ENCODE assay signal across 12 cellular contexts in genomic region chr15:51869074-51869425, GRCh38. TPM values are rescaled to one million over a fixed set of nuclear protein-coding genes. Genes with fewer than 3 reads are reported as not detected.
A peak's percentile ranks its signal among the peaks of the same experiment; 100 is the strongest.
DNase-seq lines count a peak whose midpoint lies in the region; ATAC-seq, FAIRE-seq and TF ChIP-seq lines count a peak whose summit lies in the region.
"Had no signal": no experiment of that assay in that cellular context is flagged by ENCODE, and none has a peak within 500 bp of the region (broad histone marks: within the 10 kb centered on the region; RNA-seq: fewer than 3 reads in every experiment).

No MANE protein-coding gene starts in this region.

- TF ChIP-seq EP300 in K562 (IDR thresholded peaks at IDR 0.05; ENCODE audit: low read length) = no peak

- TF ChIP-seq CTCF in K562 (IDR thresholded peaks at IDR 0.05 in 2 of 3, conservative IDR thresholded peaks at IDR 0.05 in 1 of 3; ENCODE audit: insufficient read depth in 2 of 3, low read depth in 1 of 3, low read length in 3 of 3) (no peak), right lobe of liver (IDR thresholded peaks at IDR 0.05) (no peak)

- H3K27ac ChIP-seq in K562 (ENCODE audit: extremely low read depth, low read depth, low read length) = no peak overlapping the region
- peak overlapping the region in 2 of 3 donors; percentile 37 to 64 for H3K27ac ChIP-seq in right lobe of liver
- H3K27ac ChIP-seq: suprapubic skin had no signal

- no TSS peak for BruUV-seq in K562 (replicated peaks; lab: Mats Ljungman, UMichigan)

- H3K4me3 ChIP-seq in MG63 = no peak overlapping the region
- H3K4me3 ChIP-seq in K562 = no peak overlapping the region
- peak overlapping the region in 1 of 3 donors; percentile 34 for H3K4me3 ChIP-seq in right lobe of liver
- H3K4me3 ChIP-seq: suprapubic skin had no signal

- H3K4me1 ChIP-seq in K562 (replicated peaks in 1 of 2; ENCODE audit: control insufficient read depth in 2 of 2, insufficient read depth in 2 of 2, low read length in 2 of 2) (no peaks in the 10 kb centered on the region; a peak in 2 of 5 replicates), right lobe of liver (peaks cover 0 to 41% (median 7%) of the 10 kb centered on the region in 4 donors)

- no peak for FAIRE-seq in K562 (lab: Jason Lieb, UNC)
- FAIRE-seq: GM18507 had no signal

- intact Hi-C loops in K562 (cut with micrococcal nuclease) (no loop called here), right lobe of liver (cut with DNase I) (no loop called here)

- POLR2A ChIA-PET in K562 (lab: Yijun Ruan, JAX) = interaction anchor here (1.2 kb wide), 1 partner anchor 29 kb away, joined by 3 read pairs; no protein-coding TSS in a partner anchor

- H3K9me3 ChIP-seq in MG63 = no peaks in the 10 kb centered on the region
- no peaks in the 10 kb centered on the region; the same call in 1 of the 2 replicates for H3K9me3 ChIP-seq in K562 (replicated peaks; ENCODE audit: control insufficient read depth, insufficient read depth, low read depth, low read length)
- no peaks in the 10 kb centered on the region for H3K9me3 ChIP-seq in right lobe of liver
- H3K9me3 ChIP-seq: suprapubic skin had no signal

- in situ Hi-C loops in K562 (cut with MboI) = no loop called here

- H4K20me1 ChIP-seq in K562 (replicated peaks; ENCODE audit: control insufficient read depth, insufficient read depth, low read length) = no peaks in the 10 kb centered on the region

- TF ChIP-seq POLR2A in K562 (conservative IDR thresholded peaks at IDR 0.05) (no peak), right lobe of liver (IDR thresholded peaks at IDR 0.05) (no peak)

- H3K9me1 ChIP-seq in K562 (ENCODE audit: control insufficient read depth, insufficient read depth, low read length) = no peaks in the 10 kb centered on the region

- DNase-seq in AG20443 (ENCODE audit: low spot score) (peak; percentile 35), MG63 (peak; percentile 72), K562 (ENCODE audit: extremely low read depth in 1 of 4, low spot score in 3 of 4) (peak in 1 of 4 experiments; percentile 30), right lobe of liver (peak in 1 of 3 donors; percentile 63), OCI-M2 (lab: John Stamatoyannopoulos, UW; ENCODE audit: unreplicated experiment) (no peak), NCI-H1417 treated with DMSO at 0.1 percent for 48 hours (lab: John Stamatoyannopoulos, UW) (no peak), Ammon's horn (ENCODE audit: low spot score) (no peak)
- no peak for DNase-seq in stimulated activated naive CD4-positive, alpha-beta T cell treated with Interleukin-2 at 50 U/mL for 16 hours (lab: John Stamatoyannopoulos, UW)
- DNase-seq: activated CD4-positive, alpha-beta T cell treated with anti-CD3 and anti-CD28 coated beads, Interleukin-2, amount 50 U/mL, for 48 hours; NCI-H1092 treated with DMSO at 0.1 percent for 48 hours had no signal

- ATAC-seq in K562 (no peak), right lobe of liver (peak; percentile 72 to 80 (median 80))

- peaks cover 47% of the 10 kb centered on the region for H3K36me3 ChIP-seq in MG63
- H3K36me3 ChIP-seq in K562 (ENCODE audit: control insufficient read depth, insufficient read depth, low read length) = peaks cover 67% of the 10 kb centered on the region; the same call in 2 of the 3 replicates
- no peaks in the 10 kb centered on the region for H3K36me3 ChIP-seq in right lobe of liver

- 22% methylated on average over 2 of the region's 2 CpGs for WGBS in K562 (ENCODE audit: insufficient coverage, low coverage, missing lambda C conversion rate)
- WGBS in right lobe of liver (ENCODE audit: insufficient coverage, low coverage, low lambda C conversion rate, missing lambda C conversion rate) = 14% methylated on average over 2 of the region's 2 CpGs

- no peaks in the 10 kb centered on the region for H3K79me2 ChIP-seq in K562 (ENCODE audit: control insufficient read depth, insufficient read depth, low read length)

- no peak overlapping the region for H3K9ac ChIP-seq in K562 (ENCODE audit: insufficient read depth in 1 of 2, low read depth in 2 of 2, low read length in 2 of 2)

- CTCF ChIA-PET in K562 (lab: Yijun Ruan, JAX; ENCODE audit: low intra/inter-chr PET ratio) = no interaction called here

- TF ChIP-seq RAD21 in K562 (CRISPR knock-in tag; conservative IDR thresholded peaks at IDR 0.05 in 1 of 2, IDR thresholded peaks at IDR 0.05 in 1 of 2) = no peak

- no peaks in the 10 kb centered on the region for H3K27me3 ChIP-seq in MG63
- H3K27me3 ChIP-seq in K562 (ENCODE audit: control insufficient read depth in 2 of 2, insufficient read depth in 2 of 2, low read length in 2 of 2) = no peaks in the 10 kb centered on the region
- H3K27me3 ChIP-seq in right lobe of liver = no peaks in the 10 kb centered on the region
- H3K27me3 ChIP-seq: suprapubic skin had no signal

- H3K4me2 ChIP-seq in K562 (ENCODE audit: insufficient read depth, low read length) = no peak overlapping the region

- H2AFZ ChIP-seq in K562 (ENCODE audit: low read depth, low read length) = no peak overlapping the region

TF ChIP-seq in K562, 482 proteins besides CTCF, POLR2A, EP300 and RAD21 (continues in another document):
- no peak for TF ChIP-seq E4F1 (CRISPR knock-in tag; IDR thresholded peaks at IDR 0.05; ENCODE audit: borderline replicate concordance)
- no peak for TF ChIP-seq SMARCE1 (IDR thresholded peaks at IDR 0.05)
- no peak for TF ChIP-seq HDAC2 (IDR thresholded peaks at IDR 0.05)
- TF ChIP-seq MAFG (tag; conservative IDR thresholded peaks at IDR 0.05) = peak; percentile 28; the same call in 1 of the 2 replicates
- TF ChIP-seq IRF2 (CRISPR knock-in tag; IDR thresholded peaks at IDR 0.05) = no peak
- no peak for TF ChIP-seq ZNF282 (CRISPR knock-in tag; IDR thresholded peaks at IDR 0.05)
- TF ChIP-seq JUND (IDR thresholded peaks at IDR 0.05; ENCODE audit: borderline replicate concordance, low read depth, low read length) = no peak
- TF ChIP-seq JUND (tag; IDR thresholded peaks at IDR 0.05; ENCODE audit: borderline replicate concordance, low read depth, low read length) = no peak
- TF ChIP-seq TCF15 (CRISPR knock-in tag; IDR thresholded peaks at IDR 0.05) = no peak
- TF ChIP-seq FIP1L1 (IDR thresholded peaks at IDR 0.05; ENCODE audit: low read depth, low read length, poor library complexity, severe bottlenecking) = no peak
- TF ChIP-seq MCM7 (IDR thresholded peaks at IDR 0.05) = no peak
- TF ChIP-seq NFIC (IDR thresholded peaks at IDR 0.05) = peak; percentile 72
- TF ChIP-seq RBM22 (IDR thresholded peaks at IDR 0.05; ENCODE audit: low read depth, low read length, poor library complexity, severe bottlenecking) = no peak
- no peak for TF ChIP-seq ZNF212 (CRISPR knock-in tag; IDR thresholded peaks at IDR 0.05)
- TF ChIP-seq MAFF (IDR thresholded peaks at IDR 0.05; ENCODE audit: low read length) = peak; percentile 19; the same call in 1 of the 2 replicates
- peak; percentile 49 for TF ChIP-seq NFE2 (IDR thresholded peaks at IDR 0.05; ENCODE audit: low read depth)

RNA-seq across cellular contexts. Expression of gene TMOD3, which starts 39.6 kb away (rescaled TPM):
- total RNA-seq in MG63 (2014; rRNA removed; shearing (Covaris generic); ENCODE audit: low replicate concordance) = 37.8 and 40.6 TPM in 2 replicates
- total RNA-seq in K562 (2011; cell fraction: chromatin; rRNA removed; ENCODE audit: low replicate concordance) = 24.8 and 43.8 TPM in 2 replicates
- total RNA-seq in K562 (2011; cell fraction: nucleolus; rRNA removed) = 10.7 and 12.5 TPM in 2 replicates
- 21.0 and 49.5 TPM in 2 replicates for total RNA-seq in K562 (2011; cell fraction: nucleoplasm; rRNA removed)
- 30.9 and 34.5 TPM in 2 replicates for total RNA-seq in K562 (2014; rRNA removed)
- total RNA-seq in K562 (2014; rRNA removed; fragmentation: Illumina TruSeq; extraction: Trizol) = 39.4 and 40.8 TPM in 2 replicates
- 44.0 and 44.4 TPM in 2 replicates for total RNA-seq in K562 (2015; rRNA removed; fragmentation: Illumina TruSeq; extraction: Trizol)
- 42.7 and 45.0 TPM in 2 replicates for total RNA-seq in K562 (2021)
- 20.0 and 26.4 TPM in 2 replicates for polyA plus RNA-seq in K562 (2011; rRNA removed)
- polyA plus RNA-seq in K562 (2011; cell fraction: cytosol; rRNA removed) = 4.8 and 10.4 TPM in 2 replicates
- 11.4 and 14.8 TPM in 2 replicates for polyA plus RNA-seq in K562 (2011; cell fraction: nucleus; rRNA removed)
- 14.0 and 15.3 TPM in 2 replicates for polyA plus RNA-seq in K562 (2012)
- polyA plus RNA-seq in K562 (2014; fragmentation: Illumina TruSeq; extraction: Trizol) = 26.3 and 30.9 TPM in 2 replicates
- 10 to 100 TPM in 1 of 2 experiments, 1 to 10 TPM in 1; 6.8 to 12.0 TPM for polyA plus RNA-seq in K562 (2014; fragmentation: Nextera tagmentation; extraction: Ambion mirVana)
- polyA plus RNA-seq in K562 (2014; rRNA removed) = 21.1 and 22.6 TPM in 2 replicates
- 40.7 and 47.9 TPM in 2 replicates for polyA minus RNA-seq in K562 (2011; rRNA and poly(A)+ RNA removed)
- polyA minus RNA-seq in K562 (2011; cell fraction: cytosol; rRNA and poly(A)+ RNA removed) = 9.8 and 14.3 TPM in 2 replicates
- 7.5 and 10.4 TPM in 2 replicates for polyA minus RNA-seq in K562 (2011; cell fraction: nucleus; rRNA and poly(A)+ RNA removed)
- 10 to 100 TPM; 15.0 to 32.2 (median 20.6) TPM for total RNA-seq in right lobe of liver

Comparison
In these comparisons a context has a peak if more than half of its experiments do, and no peak if none do; other contexts are left out.
1. DNase-seq: peak in AG20443 (single experiment) and MG63 (single experiment); none in stimulated activated naive CD4-positive, alpha-beta T cell treated with Interleukin-2 at 50 U/mL for 16 hours (single experiment), OCI-M2 (single experiment), NCI-H1417 treated with DMSO at 0.1 percent for 48 hours (single experiment) and Ammon's horn (single experiment).